8 cellular contexts compared by ENCODE assay signal in the genomic region with DNA sequence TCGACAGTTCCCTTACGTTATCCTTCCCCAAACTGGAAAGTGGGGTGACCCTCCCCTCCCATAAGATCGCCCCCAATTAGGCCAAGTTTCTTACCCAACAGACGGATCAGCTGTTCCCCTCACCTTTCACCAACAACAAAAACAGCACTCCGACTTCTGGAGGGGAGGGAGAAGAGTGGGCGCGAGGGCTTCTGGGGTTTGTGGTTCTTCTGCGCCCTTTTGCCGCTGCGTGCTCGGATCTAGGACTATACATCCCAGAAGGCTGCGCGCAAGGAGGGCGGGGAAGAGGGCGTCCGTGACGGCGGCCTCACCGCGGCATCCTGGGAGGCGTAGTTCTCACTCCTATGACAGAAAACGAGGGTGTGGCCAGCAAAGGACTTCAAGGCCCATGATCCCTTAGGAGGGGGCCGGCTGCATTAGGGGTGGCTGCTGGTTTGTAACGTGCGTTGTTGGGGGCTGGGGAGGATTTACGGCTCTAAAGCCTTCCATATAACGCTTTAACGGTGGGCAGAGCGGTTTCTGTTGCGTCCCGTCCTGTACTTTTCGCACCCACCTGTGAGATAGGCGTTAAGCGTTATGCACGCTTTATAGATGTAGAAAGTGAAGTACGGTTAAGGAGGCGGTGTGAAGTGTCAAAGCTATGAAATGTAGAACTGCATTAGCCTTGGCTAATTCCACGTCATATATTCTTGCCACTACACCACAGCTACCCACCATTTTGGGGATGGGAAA. TPM values are rescaled to one million over a fixed set of nuclear protein-coding genes. Genes with fewer than 3 reads are reported as not detected.
DNase-seq lines count a peak whose midpoint lies in the region; ATAC-seq and TF ChIP-seq lines count a peak whose summit lies in the region.

A gene with protein sequence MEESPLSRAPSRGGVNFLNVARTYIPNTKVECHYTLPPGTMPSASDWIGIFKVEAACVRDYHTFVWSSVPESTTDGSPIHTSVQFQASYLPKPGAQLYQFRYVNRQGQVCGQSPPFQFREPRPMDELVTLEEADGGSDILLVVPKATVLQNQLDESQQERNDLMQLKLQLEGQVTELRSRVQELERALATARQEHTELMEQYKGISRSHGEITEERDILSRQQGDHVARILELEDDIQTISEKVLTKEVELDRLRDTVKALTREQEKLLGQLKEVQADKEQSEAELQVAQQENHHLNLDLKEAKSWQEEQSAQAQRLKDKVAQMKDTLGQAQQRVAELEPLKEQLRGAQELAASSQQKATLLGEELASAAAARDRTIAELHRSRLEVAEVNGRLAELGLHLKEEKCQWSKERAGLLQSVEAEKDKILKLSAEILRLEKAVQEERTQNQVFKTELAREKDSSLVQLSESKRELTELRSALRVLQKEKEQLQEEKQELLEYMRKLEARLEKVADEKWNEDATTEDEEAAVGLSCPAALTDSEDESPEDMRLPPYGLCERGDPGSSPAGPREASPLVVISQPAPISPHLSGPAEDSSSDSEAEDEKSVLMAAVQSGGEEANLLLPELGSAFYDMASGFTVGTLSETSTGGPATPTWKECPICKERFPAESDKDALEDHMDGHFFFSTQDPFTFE (minus strand): TSS at position 143 of the 732 bp plus-strand sequence. CDS start 2,210 bp downstream, outside the sequence.

- intact Hi-C loops in activated CD4-positive, alpha-beta T cell treated with anti-CD3 and anti-CD28 coated beads, Interleukin-2, amount 10 ng/mL, durations not matched to agents 24 days and 14 days (cut with micrococcal nuclease), result loop anchor here (1.0 to 2.0 kb wide), 5 partner anchors 11 to 462 kb away; a partner anchor contains a TSS
- intact Hi-C loops in colonic mucosa (cut with DNase I), result no loop called here

- H3K9ac ChIP-seq in colonic mucosa (ENCODE audit: low read depth in 2 of 2, low read length in 2 of 2), result peak within 1 kb of the TSS; percentile 60 to 90

- H3K27ac ChIP-seq in colonic mucosa, result no peak within 1 kb of the TSS

- no peaks in the 10 kb centered on the region for H3K9me3 Mint-ChIP-seq in activated CD4-positive, alpha-beta T cell treated with anti-CD3 and anti-CD28 coated beads, Interleukin-2, amount 10 ng/mL, durations not matched to agents 24 days and 14 days

- POLR2A ChIA-PET in BJ (lab: Charles Lee), result no interaction called here

- H3K27me3 Mint-ChIP-seq in activated CD4-positive, alpha-beta T cell treated with anti-CD3 and anti-CD28 coated beads, Interleukin-2, amount 10 ng/mL, durations not matched to agents 24 days and 14 days, result peaks cover 2% of the 10 kb centered on the region

- peaks cover 11% of the 10 kb centered on the region for H3K4me1 ChIP-seq in colonic mucosa

- H3K27ac Mint-ChIP-seq in activated CD4-positive, alpha-beta T cell treated with anti-CD3 and anti-CD28 coated beads, Interleukin-2, amount 10 ng/mL, durations not matched to agents 24 days and 14 days, result peak within 1 kb of the TSS; percentile 90

- peaks cover 15% of the 10 kb centered on the region for H3K36me3 Mint-ChIP-seq in activated CD4-positive, alpha-beta T cell treated with anti-CD3 and anti-CD28 coated beads, Interleukin-2, amount 10 ng/mL, durations not matched to agents 24 days and 14 days (ENCODE audit: low read depth)

- CTCF ChIA-PET in BJ (lab: Yijun Ruan, JAX), result interaction anchor here (0.6 to 14.9 kb wide), 7 partner anchors 8 to 102 kb away, joined by 3 to 263 read pairs (median 8); no protein-coding TSS in a partner anchor

- DNase-seq in BJ (ENCODE audit: low read depth) (peak; percentile 96), NCI-H526 treated with DMSO at 0.1 percent for 48 hours (lab: John Stamatoyannopoulos, UW) (peak; percentile 98), colonic mucosa (peak; percentile 98), kidney tubule cell (ENCODE audit: low spot score) (peak; percentile 98)
- peak; percentile 99 for DNase-seq in activated CD4-positive, alpha-beta T cell treated with anti-CD3 and anti-CD28 coated beads, Interleukin-2, amount 10 ng/mL, durations not matched to agents 24 days and 14 days
- DNase-seq in stimulated activated CD4-positive, alpha-beta T cell treated with anti-CD3 and anti-CD28 coated beads, Interleukin-1b, Interleukin-23, amount 100 ng/mL, for 24 hours (ENCODE audit: low read depth in 4 of 4, low spot score in 1 of 4), result peak; percentile 82 to 95 (median 90)

- TF ChIP-seq CTCF in BJ (IDR thresholded peaks at IDR 0.05; ENCODE audit: insufficient read depth, low read depth, low read length) (no peak), colonic mucosa (IDR thresholded peaks at IDR 0.05) (no peak)

- H3K4me1 Mint-ChIP-seq in activated CD4-positive, alpha-beta T cell treated with anti-CD3 and anti-CD28 coated beads, Interleukin-2, amount 10 ng/mL, durations not matched to agents 24 days and 14 days, result peaks cover 26% of the 10 kb centered on the region

- ATAC-seq in GM19324 (IDR thresholded peaks at IDR 0.05; ENCODE audit: low FRiP score, unreplicated experiment), result peak; percentile 99
- ATAC-seq in HG03469 (IDR thresholded peaks at IDR 0.05; ENCODE audit: unreplicated experiment), result peak; percentile 94

- H3K4me3 ChIP-seq in BJ (ENCODE audit: low read depth, low read length), result peak within 1 kb of the TSS; percentile 86
- H3K4me3 ChIP-seq in colonic mucosa, result peak within 1 kb of the TSS; percentile 61

- no peaks in the 10 kb centered on the region; the same call in 1 of the 2 replicates for H3K27me3 ChIP-seq in BJ (ENCODE audit: control insufficient read depth, insufficient read depth, low read length)
- H3K27me3 ChIP-seq in colonic mucosa, result no peaks in the 10 kb centered on the region

- H3K36me3 ChIP-seq in BJ (ENCODE audit: control insufficient read depth, insufficient read depth, low read length), result peaks cover 18% of the 10 kb centered on the region
- H3K36me3 ChIP-seq in colonic mucosa, result peaks cover 7% of the 10 kb centered on the region

- no peaks in the 10 kb centered on the region for H3K9me3 ChIP-seq in colonic mucosa

- peak within 1 kb of the TSS; percentile 95 for H3K4me3 Mint-ChIP-seq in activated CD4-positive, alpha-beta T cell treated with anti-CD3 and anti-CD28 coated beads, Interleukin-2, amount 10 ng/mL, durations not matched to agents 24 days and 14 days

RNA-seq across cellular contexts. Expression of the gene that starts here (rescaled TPM):
- polyA plus RNA-seq in BJ (2011; rRNA removed), result 170 and 206 TPM in 2 replicates
- 112 and 169 TPM in 2 replicates for polyA minus RNA-seq in BJ (2011; rRNA and poly(A)+ RNA removed)
- total RNA-seq in activated CD4-positive, alpha-beta T cell treated with anti-CD3 and anti-CD28 coated beads, Interleukin-2, amount 10 ng/mL, durations not matched to agents 24 days and 14 days, result 14.5 and 15.2 TPM in 2 replicates
- 10 to 100 TPM; 36.0 to 64.5 TPM for total RNA-seq in colonic mucosa
